Comparison of ENCODE assay signal across 8 cellular contexts in the genomic region with DNA sequence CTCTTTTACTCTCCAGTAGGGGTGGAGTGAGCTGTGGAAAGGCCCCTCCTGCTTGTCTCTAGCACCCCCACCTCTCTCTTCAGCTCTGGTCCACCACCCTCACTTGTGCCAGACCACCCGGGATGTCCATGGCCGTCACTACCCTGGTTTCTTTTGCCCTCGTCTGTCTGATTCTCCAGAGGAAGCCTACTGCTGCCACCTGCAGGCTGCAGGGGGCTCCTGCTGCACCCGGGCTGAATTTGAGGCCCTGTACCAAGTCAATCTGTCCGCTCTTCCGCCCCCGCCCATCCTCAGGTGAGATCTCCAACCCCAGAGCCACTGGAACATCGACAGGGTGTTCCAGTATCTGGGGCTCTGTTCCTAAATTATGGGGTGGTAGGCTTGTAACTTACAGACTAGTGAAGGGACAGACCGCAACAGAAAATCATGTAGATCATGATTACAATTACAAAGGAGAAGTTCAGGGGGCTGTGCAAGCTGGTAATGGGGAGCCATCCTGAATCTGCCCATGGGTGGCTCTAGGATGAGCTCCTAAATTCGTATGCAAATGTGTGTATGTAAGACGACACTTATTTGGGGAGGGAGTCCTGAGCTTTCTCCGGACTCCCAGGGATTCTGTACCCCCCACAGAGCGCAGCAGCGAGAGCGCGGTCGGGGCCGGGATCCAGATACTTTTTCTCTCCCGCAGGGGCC. TPM values are rescaled to one million over a fixed set of nuclear protein-coding genes. Genes with fewer than 3 reads are reported as not detected.
DNase-seq lines count a peak whose midpoint lies in the region; ATAC-seq and TF ChIP-seq lines count a peak whose summit lies in the region.

No MANE protein-coding gene starts in this region.

- CTCF ChIA-PET in AG04449 (lab: Yijun Ruan, JAX) = interaction anchor here (0.6 to 20.3 kb wide), 34 partner anchors 15 to 702 kb away, joined by 3 to 479 read pairs (median 4); a partner anchor contains a TSS

- peak; percentile 32 for ATAC-seq in GM19035 (IDR thresholded peaks at IDR 0.05; ENCODE audit: unreplicated experiment)
- peak; percentile 20 for ATAC-seq in HG03521 (IDR thresholded peaks at IDR 0.05; ENCODE audit: unreplicated experiment)

- peaks cover 2 to 40% (median 30%) of the 10 kb centered on the region in 4 donors for H3K4me1 ChIP-seq in liver (ENCODE audit: control insufficient read depth in 4 of 4, insufficient read depth in 4 of 4, low read length in 3 of 4)

- peak overlapping the region; percentile 53 to 68 for H3K27ac ChIP-seq in liver (ENCODE audit: low read depth in 1 of 2, low read length in 2 of 2)

- no peaks in the 10 kb centered on the region for H3K27me3 ChIP-seq in liver (ENCODE audit: control insufficient read depth in 4 of 4, insufficient read depth in 4 of 4, low read length in 3 of 4)

- H3K4me3 ChIP-seq in AG04449 (ENCODE audit: low read depth, low read length) (peak overlapping the region; percentile 81), liver (ENCODE audit: low read depth in 1 of 3, low read length in 3 of 3) (peak overlapping the region in 2 of 3 donors; percentile 44 to 55)

- DNase-seq in AG04449 (ENCODE audit: low read depth, low spot score) (no peak), NCI-H526 treated with DMSO at 0.1 percent for 48 hours (lab: John Stamatoyannopoulos, UW) (peak; percentile 79), dermis blood vessel endothelial cell (peak; percentile 87)
- DNase-seq in activated CD4-positive, alpha-beta T cell treated with anti-CD3 and anti-CD28 coated beads, Interleukin-2, amount 50 U/mL, for 1 hour = peak; percentile 84
- peak; percentile 87 for DNase-seq in stimulated activated CD4-positive, alpha-beta T cell treated with anti-CD3 and anti-CD28 coated beads, Interleukin-4, amount 100 ng/mL, for 1 hour

- H3K9ac ChIP-seq in liver (ENCODE audit: low read depth in 1 of 2, low read length in 2 of 2) = peak overlapping the region; percentile 48 to 50

- TF ChIP-seq CTCF in AG04449 (IDR thresholded peaks at IDR 0.05; ENCODE audit: insufficient read depth, low read length, missing control alignments) (peak; percentile 93), liver (IDR thresholded peaks at IDR 0.05; ENCODE audit: low read depth, low read length, missing input control) (peak; percentile 92)

- no peaks in the 10 kb centered on the region for H3K9me3 ChIP-seq in liver (ENCODE audit: control insufficient read depth in 4 of 4, low read length in 3 of 4)

- WGBS in liver = under 1% methylated on average over 19 of the region's 19 CpGs

- POLR2A ChIA-PET in AG04449 (lab: Yijun Ruan, JAX) = interaction anchor here (1.9 kb wide), 1 partner anchor 23 kb away, joined by 5 read pairs; no protein-coding TSS in a partner anchor

- peaks cover 0 to 3% (median 2%) of the 10 kb centered on the region in 4 donors for H3K36me3 ChIP-seq in liver (ENCODE audit: control insufficient read depth in 4 of 4, insufficient read depth in 3 of 4, low read depth in 1 of 4, low read length in 3 of 4)

- TF ChIP-seq RAD21 in liver (IDR thresholded peaks at IDR 0.05) = peak; percentile 82 to 87

TF ChIP-seq in liver, 16 proteins besides CTCF, POLR2A, EP300 and RAD21:
- TF ChIP-seq HNF4A (conservative IDR thresholded peaks at IDR 0.05) = no peak
- peak; percentile 7 for TF ChIP-seq NR2F2 (IDR thresholded peaks at IDR 0.05)
- peak; percentile 36 to 66 for TF ChIP-seq EGR1 (IDR thresholded peaks at IDR 0.05; ENCODE audit: low read depth in 2 of 2)

RNA-seq across cellular contexts. Expression of a gene that starts 0.7 kb away (rescaled TPM):
- total RNA-seq in dermis blood vessel endothelial cell (128 and 141 TPM in 2 replicates), liver (10 to 100 TPM; 30.4 to 31.2 TPM)
- polyA plus RNA-seq in liver = 10 to 100 TPM; 13.9 to 19.5 TPM

RNA-seq across cellular contexts. Expression of a gene that starts 2.1 kb away (rescaled TPM):
- total RNA-seq in dermis blood vessel endothelial cell = 16.3 and 16.7 TPM in 2 replicates
- total RNA-seq in liver = 10 to 100 TPM; 12.5 to 15.3 TPM
- polyA plus RNA-seq in liver = 10 to 100 TPM; 12.9 to 15.4 TPM

RNA-seq across cellular contexts. Expression of a gene that starts 20.3 kb away (rescaled TPM):
- 6.8 and 12.4 TPM in 2 replicates for total RNA-seq in dermis blood vessel endothelial cell
- total RNA-seq in liver = 10 to 100 TPM in 1 of 2 donors, 1 to 10 TPM in 1; 4.1 to 13.3 TPM
- polyA plus RNA-seq in liver = 1 to 10 TPM; 3.6 to 4.6 TPM

RNA-seq across cellular contexts. Expression of a gene that starts 31.3 kb away (rescaled TPM):
- total RNA-seq in dermis blood vessel endothelial cell (23.1 and 38.7 TPM in 2 replicates), liver (100 to 1,000 TPM in 1 of 2 donors, 10 to 100 TPM in 1; 73.9 to 111 TPM)
- polyA plus RNA-seq in liver = 10 to 100 TPM; 17.3 to 27.8 TPM

RNA-seq across cellular contexts. Expression of a gene that starts 50.1 kb away (rescaled TPM):
- total RNA-seq in dermis blood vessel endothelial cell = 110 and 134 TPM in 2 replicates
- 10 to 100 TPM; 42.8 to 43.1 TPM for total RNA-seq in liver
- polyA plus RNA-seq in liver = 10 to 100 TPM; 12.1 to 14.7 TPM
